ENCODE assay signal across 1 cellular context in the genomic region with DNA sequence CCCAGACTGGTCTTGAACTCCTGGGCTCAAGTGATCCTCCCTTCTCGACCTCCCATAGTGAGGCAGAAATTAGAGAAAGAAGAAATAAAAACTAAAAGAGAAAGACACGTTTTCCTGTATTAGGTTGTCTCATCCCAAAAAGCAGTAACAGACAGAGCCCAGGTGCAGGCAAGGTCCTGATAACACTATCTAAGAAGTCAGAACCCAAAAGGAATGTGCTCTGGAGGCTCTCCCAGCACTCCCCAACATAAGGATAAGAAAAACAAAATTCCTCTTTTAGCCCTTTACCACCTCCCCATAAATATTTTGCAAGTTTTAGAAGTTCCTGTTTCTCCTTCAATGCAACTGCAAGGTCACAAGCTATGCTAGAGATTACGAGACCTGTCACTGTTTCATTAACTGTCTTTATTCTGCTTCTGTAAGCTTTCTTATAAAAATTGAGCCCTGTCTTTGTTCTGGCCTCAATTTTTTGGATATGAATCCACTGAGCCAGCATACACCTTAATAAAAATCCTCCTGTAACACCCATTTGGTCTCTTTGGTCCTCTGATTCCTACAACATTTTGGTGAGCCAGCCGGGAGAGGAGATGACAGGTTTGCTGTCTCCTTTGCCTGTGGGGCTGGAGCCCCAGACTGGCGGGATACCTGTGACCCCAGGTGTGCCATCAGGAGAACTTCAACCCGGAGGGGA.
TF ChIP-seq lines count a peak whose summit lies in the region.

No MANE protein-coding gene starts in this region.

TF ChIP-seq in K562, 482 proteins besides CTCF, POLR2A, EP300 and RAD21 (continues in another document):
- TF ChIP-seq TEAD4 (IDR thresholded peaks at IDR 0.05; ENCODE audit: low read length) (peak; percentile 64), TEAD4 (CRISPR knock-in tag; IDR thresholded peaks at IDR 0.05; ENCODE audit: borderline replicate concordance) (no peak), STAT5B (CRISPR knock-in tag; IDR thresholded peaks at IDR 0.05) (no peak), ADNP (tag; IDR thresholded peaks at IDR 0.05) (peak; percentile 58; the same call in 1 of the 2 replicates), OTX1 (CRISPR knock-in tag; IDR thresholded peaks at IDR 0.05) (no peak), TRIM24 (IDR thresholded peaks at IDR 0.05) (peak; percentile 26 to 71; a peak in 3 of 4 replicates), ARID1B (IDR thresholded peaks at IDR 0.05) (peak; percentile 79), BCOR (IDR thresholded peaks at IDR 0.05) (0 out of 2 replicates have a peak, but pooled peaks have one; percentile 17), MCM7 (IDR thresholded peaks at IDR 0.05) (no peak), E2F3 (CRISPR knock-in tag; IDR thresholded peaks at IDR 0.05) (no peak), SP1 (CRISPR knock-in tag; IDR thresholded peaks at IDR 0.05) (no peak), TEAD1 (CRISPR knock-in tag; IDR thresholded peaks at IDR 0.05) (0 out of 4 replicates have a peak, but pooled peaks of 1 of the 2 experiments have one; percentile 46), ZNF77 (CRISPR knock-in tag; IDR thresholded peaks at IDR 0.05) (no peak), ZNF384 (IDR thresholded peaks at IDR 0.05; ENCODE audit: low read depth, low read length) (no peak), CBX3 (IDR thresholded peaks at IDR 0.05; ENCODE audit: borderline replicate concordance in 1 of 2, low read length in 2 of 2) (peak in 1 of 2 experiments; percentile 83; a peak in 2 of 3 replicates), MTA1 (IDR thresholded peaks at IDR 0.05; ENCODE audit: borderline replicate concordance) (no peak), CBX5 (IDR thresholded peaks at IDR 0.05; ENCODE audit: borderline replicate concordance, low read depth) (no peak; the same call in 1 of the 2 replicates), ZNF197 (CRISPR knock-in tag; IDR thresholded peaks at IDR 0.05; ENCODE audit: low read depth) (no peak), HDAC8 (tag; IDR thresholded peaks at IDR 0.05) (no peak), NR2C2 (CRISPR knock-in tag; IDR thresholded peaks at IDR 0.05) (no peak), NR2C2 (tag; IDR thresholded peaks at IDR 0.05) (no peak), NCOR1 (IDR thresholded peaks at IDR 0.05) (peak; percentile 60), TAL1 (IDR thresholded peaks at IDR 0.05) (peak; percentile 73), ZNF175 (CRISPR knock-in tag; IDR thresholded peaks at IDR 0.05; ENCODE audit: low read depth) (no peak), ZNF146 (CRISPR knock-in tag; IDR thresholded peaks at IDR 0.05; ENCODE audit: unreplicated experiment) (no peak), FOXK1 (CRISPR knock-in tag; IDR thresholded peaks at IDR 0.05; ENCODE audit: borderline replicate concordance) (no peak), ZNF12 (CRISPR knock-in tag; IDR thresholded peaks at IDR 0.05) (no peak), HLTF (IDR thresholded peaks at IDR 0.05) (no peak), NFIX (CRISPR knock-in tag; IDR thresholded peaks at IDR 0.05; ENCODE audit: low read depth) (no peak), ATF7 (IDR thresholded peaks at IDR 0.05) (no peak), MTA2 (IDR thresholded peaks at IDR 0.05; ENCODE audit: low read depth) (peak; percentile 49; the same call in 1 of the 2 replicates), ZNF584 (CRISPR knock-in tag; IDR thresholded peaks at IDR 0.05; ENCODE audit: low read depth) (no peak), SMARCA4 (IDR thresholded peaks at IDR 0.05) (0 out of 2 replicates have a peak, but pooled peaks have one; percentile 18), ZFPM2 (CRISPR knock-in tag; IDR thresholded peaks at IDR 0.05) (no peak), ZNF316 (IDR thresholded peaks at IDR 0.05) (no peak), ZKSCAN3 (CRISPR knock-in tag; IDR thresholded peaks at IDR 0.05) (no peak), MCM3 (IDR thresholded peaks at IDR 0.05) (no peak), XRCC3 (IDR thresholded peaks at IDR 0.05) (no peak), POLR2G (IDR thresholded peaks at IDR 0.05; ENCODE audit: low read depth, low read length) (no peak), TRIM28 (IDR thresholded peaks at IDR 0.05) (peak; percentile 92), ZNF717 (CRISPR knock-in tag; IDR thresholded peaks at IDR 0.05) (no peak), DACH1 (IDR thresholded peaks at IDR 0.05; ENCODE audit: partially characterized antibody) (no peak), RBM34 (IDR thresholded peaks at IDR 0.05; ENCODE audit: borderline replicate concordance, insufficient read depth, low read length) (no peak)
- TF ChIP-seq, protein P1, sequence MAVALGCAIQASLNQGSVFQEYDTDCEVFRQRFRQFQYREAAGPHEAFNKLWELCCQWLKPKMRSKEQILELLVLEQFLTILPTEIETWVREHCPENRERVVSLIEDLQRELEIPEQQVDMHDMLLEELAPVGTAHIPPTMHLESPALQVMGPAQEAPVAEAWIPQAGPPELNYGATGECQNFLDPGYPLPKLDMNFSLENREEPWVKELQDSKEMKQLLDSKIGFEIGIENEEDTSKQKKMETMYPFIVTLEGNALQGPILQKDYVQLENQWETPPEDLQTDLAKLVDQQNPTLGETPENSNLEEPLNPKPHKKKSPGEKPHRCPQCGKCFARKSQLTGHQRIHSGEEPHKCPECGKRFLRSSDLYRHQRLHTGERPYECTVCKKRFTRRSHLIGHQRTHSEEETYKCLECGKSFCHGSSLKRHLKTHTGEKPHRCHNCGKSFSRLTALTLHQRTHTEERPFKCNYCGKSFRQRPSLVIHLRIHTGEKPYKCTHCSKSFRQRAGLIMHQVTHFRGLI (CRISPR knock-in tag; IDR thresholded peaks at IDR 0.05): no peak
- TF ChIP-seq, protein P2, sequence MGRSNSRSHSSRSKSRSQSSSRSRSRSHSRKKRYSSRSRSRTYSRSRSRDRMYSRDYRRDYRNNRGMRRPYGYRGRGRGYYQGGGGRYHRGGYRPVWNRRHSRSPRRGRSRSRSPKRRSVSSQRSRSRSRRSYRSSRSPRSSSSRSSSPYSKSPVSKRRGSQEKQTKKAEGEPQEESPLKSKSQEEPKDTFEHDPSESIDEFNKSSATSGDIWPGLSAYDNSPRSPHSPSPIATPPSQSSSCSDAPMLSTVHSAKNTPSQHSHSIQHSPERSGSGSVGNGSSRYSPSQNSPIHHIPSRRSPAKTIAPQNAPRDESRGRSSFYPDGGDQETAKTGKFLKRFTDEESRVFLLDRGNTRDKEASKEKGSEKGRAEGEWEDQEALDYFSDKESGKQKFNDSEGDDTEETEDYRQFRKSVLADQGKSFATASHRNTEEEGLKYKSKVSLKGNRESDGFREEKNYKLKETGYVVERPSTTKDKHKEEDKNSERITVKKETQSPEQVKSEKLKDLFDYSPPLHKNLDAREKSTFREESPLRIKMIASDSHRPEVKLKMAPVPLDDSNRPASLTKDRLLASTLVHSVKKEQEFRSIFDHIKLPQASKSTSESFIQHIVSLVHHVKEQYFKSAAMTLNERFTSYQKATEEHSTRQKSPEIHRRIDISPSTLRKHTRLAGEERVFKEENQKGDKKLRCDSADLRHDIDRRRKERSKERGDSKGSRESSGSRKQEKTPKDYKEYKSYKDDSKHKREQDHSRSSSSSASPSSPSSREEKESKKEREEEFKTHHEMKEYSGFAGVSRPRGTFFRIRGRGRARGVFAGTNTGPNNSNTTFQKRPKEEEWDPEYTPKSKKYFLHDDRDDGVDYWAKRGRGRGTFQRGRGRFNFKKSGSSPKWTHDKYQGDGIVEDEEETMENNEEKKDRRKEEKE (IDR thresholded peaks at IDR 0.05; ENCODE audit: borderline replicate concordance in 1 of 2, control insufficient read depth in 1 of 2, low read depth in 2 of 2, low read length in 1 of 2): no peak
- TF ChIP-seq, protein P3, sequence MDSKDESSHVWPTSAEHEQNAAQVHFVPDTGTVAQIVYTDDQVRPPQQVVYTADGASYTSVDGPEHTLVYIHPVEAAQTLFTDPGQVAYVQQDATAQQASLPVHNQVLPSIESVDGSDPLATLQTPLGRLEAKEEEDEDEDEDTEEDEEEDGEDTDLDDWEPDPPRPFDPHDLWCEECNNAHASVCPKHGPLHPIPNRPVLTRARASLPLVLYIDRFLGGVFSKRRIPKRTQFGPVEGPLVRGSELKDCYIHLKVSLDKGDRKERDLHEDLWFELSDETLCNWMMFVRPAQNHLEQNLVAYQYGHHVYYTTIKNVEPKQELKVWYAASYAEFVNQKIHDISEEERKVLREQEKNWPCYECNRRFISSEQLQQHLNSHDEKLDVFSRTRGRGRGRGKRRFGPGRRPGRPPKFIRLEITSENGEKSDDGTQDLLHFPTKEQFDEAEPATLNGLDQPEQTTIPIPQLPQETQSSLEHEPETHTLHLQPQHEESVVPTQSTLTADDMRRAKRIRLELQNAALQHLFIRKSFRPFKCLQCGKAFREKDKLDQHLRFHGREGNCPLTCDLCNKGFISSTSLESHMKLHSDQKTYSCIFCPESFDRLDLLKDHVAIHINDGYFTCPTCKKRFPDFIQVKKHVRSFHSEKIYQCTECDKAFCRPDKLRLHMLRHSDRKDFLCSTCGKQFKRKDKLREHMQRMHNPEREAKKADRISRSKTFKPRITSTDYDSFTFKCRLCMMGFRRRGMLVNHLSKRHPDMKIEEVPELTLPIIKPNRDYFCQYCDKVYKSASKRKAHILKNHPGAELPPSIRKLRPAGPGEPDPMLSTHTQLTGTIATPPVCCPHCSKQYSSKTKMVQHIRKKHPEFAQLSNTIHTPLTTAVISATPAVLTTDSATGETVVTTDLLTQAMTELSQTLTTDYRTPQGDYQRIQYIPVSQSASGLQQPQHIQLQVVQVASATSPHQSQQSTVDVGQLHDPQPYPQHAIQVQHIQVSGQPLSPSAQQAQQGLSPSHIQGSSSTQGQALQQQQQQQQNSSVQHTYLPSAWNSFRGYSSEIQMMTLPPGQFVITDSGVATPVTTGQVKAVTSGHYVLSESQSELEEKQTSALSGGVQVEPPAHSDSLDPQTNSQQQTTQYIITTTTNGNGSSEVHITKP (IDR thresholded peaks at IDR 0.05; ENCODE audit: partially characterized antibody): no peak
- TF ChIP-seq, protein P4, sequence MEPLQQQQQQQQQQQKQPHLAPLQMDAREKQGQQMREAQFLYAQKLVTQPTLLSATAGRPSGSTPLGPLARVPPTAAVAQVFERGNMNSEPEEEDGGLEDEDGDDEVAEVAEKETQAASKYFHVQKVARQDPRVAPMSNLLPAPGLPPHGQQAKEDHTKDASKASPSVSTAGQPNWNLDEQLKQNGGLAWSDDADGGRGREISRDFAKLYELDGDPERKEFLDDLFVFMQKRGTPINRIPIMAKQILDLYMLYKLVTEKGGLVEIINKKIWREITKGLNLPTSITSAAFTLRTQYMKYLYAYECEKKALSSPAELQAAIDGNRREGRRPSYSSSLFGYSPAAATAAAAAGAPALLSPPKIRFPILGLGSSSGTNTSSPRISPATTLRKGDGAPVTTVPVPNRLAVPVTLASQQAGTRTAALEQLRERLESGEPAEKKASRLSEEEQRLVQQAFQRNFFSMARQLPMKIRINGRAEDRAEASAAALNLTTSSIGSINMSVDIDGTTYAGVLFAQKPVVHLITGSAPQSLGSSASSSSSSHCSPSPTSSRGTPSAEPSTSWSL (CRISPR knock-in tag; IDR thresholded peaks at IDR 0.05; ENCODE audit: borderline replicate concordance): no peak
- TF ChIP-seq, protein P5, sequence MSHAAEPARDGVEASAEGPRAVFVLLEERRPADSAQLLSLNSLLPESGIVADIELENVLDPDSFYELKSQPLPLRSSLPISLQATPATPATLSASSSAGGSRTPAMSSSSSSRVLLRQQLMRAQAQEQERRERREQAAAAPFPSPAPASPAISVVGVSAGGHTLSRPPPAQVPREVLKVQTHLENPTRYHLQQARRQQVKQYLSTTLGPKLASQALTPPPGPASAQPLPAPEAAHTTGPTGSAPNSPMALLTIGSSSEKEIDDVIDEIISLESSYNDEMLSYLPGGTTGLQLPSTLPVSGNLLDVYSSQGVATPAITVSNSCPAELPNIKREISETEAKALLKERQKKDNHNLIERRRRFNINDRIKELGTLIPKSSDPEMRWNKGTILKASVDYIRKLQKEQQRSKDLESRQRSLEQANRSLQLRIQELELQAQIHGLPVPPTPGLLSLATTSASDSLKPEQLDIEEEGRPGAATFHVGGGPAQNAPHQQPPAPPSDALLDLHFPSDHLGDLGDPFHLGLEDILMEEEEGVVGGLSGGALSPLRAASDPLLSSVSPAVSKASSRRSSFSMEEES (CRISPR knock-in tag; IDR thresholded peaks at IDR 0.05): no peak
- TF ChIP-seq, protein P6, sequence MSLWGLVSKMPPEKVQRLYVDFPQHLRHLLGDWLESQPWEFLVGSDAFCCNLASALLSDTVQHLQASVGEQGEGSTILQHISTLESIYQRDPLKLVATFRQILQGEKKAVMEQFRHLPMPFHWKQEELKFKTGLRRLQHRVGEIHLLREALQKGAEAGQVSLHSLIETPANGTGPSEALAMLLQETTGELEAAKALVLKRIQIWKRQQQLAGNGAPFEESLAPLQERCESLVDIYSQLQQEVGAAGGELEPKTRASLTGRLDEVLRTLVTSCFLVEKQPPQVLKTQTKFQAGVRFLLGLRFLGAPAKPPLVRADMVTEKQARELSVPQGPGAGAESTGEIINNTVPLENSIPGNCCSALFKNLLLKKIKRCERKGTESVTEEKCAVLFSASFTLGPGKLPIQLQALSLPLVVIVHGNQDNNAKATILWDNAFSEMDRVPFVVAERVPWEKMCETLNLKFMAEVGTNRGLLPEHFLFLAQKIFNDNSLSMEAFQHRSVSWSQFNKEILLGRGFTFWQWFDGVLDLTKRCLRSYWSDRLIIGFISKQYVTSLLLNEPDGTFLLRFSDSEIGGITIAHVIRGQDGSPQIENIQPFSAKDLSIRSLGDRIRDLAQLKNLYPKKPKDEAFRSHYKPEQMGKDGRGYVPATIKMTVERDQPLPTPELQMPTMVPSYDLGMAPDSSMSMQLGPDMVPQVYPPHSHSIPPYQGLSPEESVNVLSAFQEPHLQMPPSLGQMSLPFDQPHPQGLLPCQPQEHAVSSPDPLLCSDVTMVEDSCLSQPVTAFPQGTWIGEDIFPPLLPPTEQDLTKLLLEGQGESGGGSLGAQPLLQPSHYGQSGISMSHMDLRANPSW (CRISPR knock-in tag; IDR thresholded peaks at IDR 0.05): no peak
- TF ChIP-seq, protein P7, sequence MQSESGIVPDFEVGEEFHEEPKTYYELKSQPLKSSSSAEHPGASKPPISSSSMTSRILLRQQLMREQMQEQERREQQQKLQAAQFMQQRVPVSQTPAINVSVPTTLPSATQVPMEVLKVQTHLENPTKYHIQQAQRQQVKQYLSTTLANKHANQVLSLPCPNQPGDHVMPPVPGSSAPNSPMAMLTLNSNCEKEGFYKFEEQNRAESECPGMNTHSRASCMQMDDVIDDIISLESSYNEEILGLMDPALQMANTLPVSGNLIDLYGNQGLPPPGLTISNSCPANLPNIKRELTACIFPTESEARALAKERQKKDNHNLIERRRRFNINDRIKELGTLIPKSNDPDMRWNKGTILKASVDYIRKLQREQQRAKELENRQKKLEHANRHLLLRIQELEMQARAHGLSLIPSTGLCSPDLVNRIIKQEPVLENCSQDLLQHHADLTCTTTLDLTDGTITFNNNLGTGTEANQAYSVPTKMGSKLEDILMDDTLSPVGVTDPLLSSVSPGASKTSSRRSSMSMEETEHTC (IDR thresholded peaks at IDR 0.05): no peak
- TF ChIP-seq, protein P8, sequence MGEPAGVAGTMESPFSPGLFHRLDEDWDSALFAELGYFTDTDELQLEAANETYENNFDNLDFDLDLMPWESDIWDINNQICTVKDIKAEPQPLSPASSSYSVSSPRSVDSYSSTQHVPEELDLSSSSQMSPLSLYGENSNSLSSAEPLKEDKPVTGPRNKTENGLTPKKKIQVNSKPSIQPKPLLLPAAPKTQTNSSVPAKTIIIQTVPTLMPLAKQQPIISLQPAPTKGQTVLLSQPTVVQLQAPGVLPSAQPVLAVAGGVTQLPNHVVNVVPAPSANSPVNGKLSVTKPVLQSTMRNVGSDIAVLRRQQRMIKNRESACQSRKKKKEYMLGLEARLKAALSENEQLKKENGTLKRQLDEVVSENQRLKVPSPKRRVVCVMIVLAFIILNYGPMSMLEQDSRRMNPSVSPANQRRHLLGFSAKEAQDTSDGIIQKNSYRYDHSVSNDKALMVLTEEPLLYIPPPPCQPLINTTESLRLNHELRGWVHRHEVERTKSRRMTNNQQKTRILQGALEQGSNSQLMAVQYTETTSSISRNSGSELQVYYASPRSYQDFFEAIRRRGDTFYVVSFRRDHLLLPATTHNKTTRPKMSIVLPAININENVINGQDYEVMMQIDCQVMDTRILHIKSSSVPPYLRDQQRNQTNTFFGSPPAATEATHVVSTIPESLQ (CRISPR knock-in tag; IDR thresholded peaks at IDR 0.05): no peak
